2 cellular contexts compared by ENCODE assay signal in the genomic region with DNA sequence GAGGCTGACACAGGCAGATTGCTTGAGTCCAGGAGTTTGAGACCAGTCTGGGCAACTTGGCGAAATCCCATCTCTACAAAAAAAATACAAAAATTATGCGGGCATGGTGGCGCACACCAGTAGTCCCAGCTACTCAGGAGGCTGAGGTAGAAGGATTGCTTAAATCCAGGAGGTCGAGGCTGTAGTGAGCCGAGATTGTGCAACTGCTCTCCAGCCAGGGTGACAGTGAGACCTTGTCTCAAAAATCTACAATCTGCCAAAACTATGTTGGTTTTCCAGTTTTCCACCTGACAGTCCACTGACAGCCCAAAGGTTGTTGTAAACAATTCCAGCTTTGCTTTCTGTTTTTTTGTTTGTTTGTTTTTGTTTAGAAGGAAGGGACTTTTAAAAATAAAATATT.
TF ChIP-seq lines count a peak whose summit lies in the region.

No MANE protein-coding gene starts in this region.

TF ChIP-seq in IMR-90, 13 proteins besides CTCF, POLR2A, EP300 and RAD21:
- TF ChIP-seq CEBPB (IDR thresholded peaks at IDR 0.05; ENCODE audit: low read depth, low read length) (0 out of 2 replicates have a peak, but pooled peaks have one; percentile 24), MXI1 (IDR thresholded peaks at IDR 0.05; ENCODE audit: borderline replicate concordance, low read depth, low read length) (no peak)

TF ChIP-seq in K562, 482 proteins besides CTCF, POLR2A, EP300 and RAD21:
- TF ChIP-seq CEBPB (tag; IDR thresholded peaks at IDR 0.05): 0 out of 2 replicates have a peak, but pooled peaks have one; percentile 27
- no peak for TF ChIP-seq SMC3 (conservative IDR thresholded peaks at IDR 0.05; ENCODE audit: insufficient read depth, low read depth, low read length)
